Comparison of ENCODE assay signal across 8 cellular contexts in genomic region chr5:132011561-132012384, GRCh38. TPM values are rescaled to one million over a fixed set of nuclear protein-coding genes. Genes with fewer than 3 reads are reported as not detected.
DNase-seq lines count a peak whose midpoint lies in the region; ATAC-seq, FAIRE-seq and TF ChIP-seq lines count a peak whose summit lies in the region.

A gene with protein sequence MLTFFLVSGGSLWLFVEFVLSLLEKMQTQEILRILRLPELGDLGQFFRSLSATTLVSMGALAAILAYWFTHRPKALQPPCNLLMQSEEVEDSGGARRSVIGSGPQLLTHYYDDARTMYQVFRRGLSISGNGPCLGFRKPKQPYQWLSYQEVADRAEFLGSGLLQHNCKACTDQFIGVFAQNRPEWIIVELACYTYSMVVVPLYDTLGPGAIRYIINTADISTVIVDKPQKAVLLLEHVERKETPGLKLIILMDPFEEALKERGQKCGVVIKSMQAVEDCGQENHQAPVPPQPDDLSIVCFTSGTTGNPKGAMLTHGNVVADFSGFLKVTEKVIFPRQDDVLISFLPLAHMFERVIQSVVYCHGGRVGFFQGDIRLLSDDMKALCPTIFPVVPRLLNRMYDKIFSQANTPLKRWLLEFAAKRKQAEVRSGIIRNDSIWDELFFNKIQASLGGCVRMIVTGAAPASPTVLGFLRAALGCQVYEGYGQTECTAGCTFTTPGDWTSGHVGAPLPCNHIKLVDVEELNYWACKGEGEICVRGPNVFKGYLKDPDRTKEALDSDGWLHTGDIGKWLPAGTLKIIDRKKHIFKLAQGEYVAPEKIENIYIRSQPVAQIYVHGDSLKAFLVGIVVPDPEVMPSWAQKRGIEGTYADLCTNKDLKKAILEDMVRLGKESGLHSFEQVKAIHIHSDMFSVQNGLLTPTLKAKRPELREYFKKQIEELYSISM (minus strand): TSS chr5:132011658. CDS start chr5:132011553, 105 bp downstream.

- peak within 1 kb of the TSS; percentile 92 for H2AFZ ChIP-seq in neuronal stem cell (ENCODE audit: low read length)

- H2BK15ac ChIP-seq in neuronal stem cell (ENCODE audit: low read length), result no peak within 1 kb of the TSS

- H2AK5ac ChIP-seq in neuronal stem cell (ENCODE audit: low read depth, low read length), result no peak within 1 kb of the TSS

- no peak within 1 kb of the TSS for H2BK120ac ChIP-seq in neuronal stem cell (ENCODE audit: low read depth, low read length)

- H3K18ac ChIP-seq in neuronal stem cell (ENCODE audit: low read length), result no peak within 1 kb of the TSS

- peak within 1 kb of the TSS; percentile 44 for H3K23ac ChIP-seq in neuronal stem cell (ENCODE audit: low read depth, low read length, poor library complexity)

- no peak within 1 kb of the TSS for H3K4ac ChIP-seq in neuronal stem cell (ENCODE audit: low read length)

- H2BK12ac ChIP-seq in neuronal stem cell (ENCODE audit: low read length), result no peak within 1 kb of the TSS

- H3K14ac ChIP-seq in neuronal stem cell (ENCODE audit: low read length), result no peak within 1 kb of the TSS

- no peak within 1 kb of the TSS for H3K27ac ChIP-seq in neuronal stem cell (replicated peaks; ENCODE audit: low read length)

- no CpG with 5 or more reads among the region's 72 CpGs for WGBS in neuronal stem cell (ENCODE audit: extremely low coverage in 2 of 2, insufficient read length in 2 of 2, insufficient replicate concordance in 1 of 2), 2 donors

- no peak for FAIRE-seq in frontal cortex (lab: Jason Lieb, UNC)

- H2BK5ac ChIP-seq in neuronal stem cell (ENCODE audit: low read length), result no peak within 1 kb of the TSS

- H3K4me3 ChIP-seq in BE2C (ENCODE audit: low read depth, low read length), result peak within 1 kb of the TSS; percentile 63
- H3K4me3 ChIP-seq in MG63, result peak within 1 kb of the TSS; percentile 48
- H3K4me3 ChIP-seq in neuronal stem cell (ENCODE audit: low read length in 2 of 2), result peak within 1 kb of the TSS; percentile 41 to 76

- no peaks in the 10 kb centered on the region for H3K79me1 ChIP-seq in neuronal stem cell (ENCODE audit: low read depth, low read length)

- peak; percentile 61 for DNase-seq in BE2C
- peak; percentile 39 for DNase-seq in MG63
- DNase-seq in activated gamma-delta T cell (lab: John Stamatoyannopoulos, UW), result peak; percentile 46
- DNase-seq in frontal cortex (ENCODE audit: low spot score in 2 of 2), result peak; percentile 67 to 72
- no peak for DNase-seq in neuronal stem cell (ENCODE audit: low spot score)
- no peak for DNase-seq in DMS153 (lab: John Stamatoyannopoulos, UW)
- no peak for DNase-seq in NCI-H1694 treated with DMSO at 0.1 percent for 48 hours (lab: John Stamatoyannopoulos, UW)

- no peak within 1 kb of the TSS for H4K8ac ChIP-seq in neuronal stem cell (ENCODE audit: low read depth, low read length)

- H3K4me2 ChIP-seq in neuronal stem cell (ENCODE audit: insufficient read depth, low read length, poor library complexity, severe bottlenecking), result peak within 1 kb of the TSS; percentile 96

- no peak within 1 kb of the TSS for H4K91ac ChIP-seq in neuronal stem cell (ENCODE audit: low read depth, low read length, poor library complexity)

- H3K27me3 ChIP-seq in BE2C (peaks cover 10% of the 10 kb centered on the region), MG63 (peaks cover 21% of the 10 kb centered on the region), neuronal stem cell (ENCODE audit: control insufficient read depth in 3 of 3, insufficient read depth in 3 of 3, low read depth in 1 of 3, low read length in 3 of 3) (peaks cover 4 to 49% (median 33%) of the 10 kb centered on the region in 3 experiments)

- H3K9ac ChIP-seq in neuronal stem cell (ENCODE audit: low read depth, low read length, poor library complexity), result no peak within 1 kb of the TSS

- ATAC-seq in GM18909 (IDR thresholded peaks at IDR 0.05; ENCODE audit: poor library complexity, unreplicated experiment), result no peak

- H3K9me3 ChIP-seq in BE2C (no peaks in the 10 kb centered on the region), MG63 (no peaks in the 10 kb centered on the region), neuronal stem cell (replicated peaks in 1 of 2; ENCODE audit: control insufficient read depth in 2 of 2, insufficient read depth in 1 of 2, low read depth in 1 of 2, low read length in 2 of 2) (no peaks in the 10 kb centered on the region)

- no peaks in the 10 kb centered on the region for H3K4me1 ChIP-seq in BE2C
- H3K4me1 ChIP-seq in neuronal stem cell (ENCODE audit: control insufficient read depth in 2 of 2, insufficient read depth in 1 of 2, low read depth in 1 of 2, low read length in 2 of 2), result peaks cover 4 to 5% of the 10 kb centered on the region in 2 donors

- H3K36me3 ChIP-seq in BE2C (no peaks in the 10 kb centered on the region), MG63 (no peaks in the 10 kb centered on the region), neuronal stem cell (replicated peaks in 1 of 2; ENCODE audit: control insufficient read depth in 2 of 2, insufficient read depth in 2 of 2, low read length in 2 of 2) (no peaks in the 10 kb centered on the region)

- no peak for TF ChIP-seq CTCF in BE2C (IDR thresholded peaks at IDR 0.05; ENCODE audit: low read depth, low read length)

RNA-seq across cellular contexts. Expression of the gene that starts here (rescaled TPM):
- 1.9 TPM for polyA plus RNA-seq in BE2C (2012; ENCODE audit: insufficient read depth, insufficient read length, low read depth)
- 1.1 TPM in 1 of 2 replicates, not detected in the other for total RNA-seq in MG63 (2014; rRNA removed; shearing (Covaris generic); ENCODE audit: low replicate concordance)
- 34.2 TPM for total RNA-seq in frontal cortex
- polyA plus RNA-seq in neuronal stem cell (2013, experiment 1 of 2), result 0.04 TPM
- polyA plus RNA-seq in neuronal stem cell (2013, experiment 2 of 2), result 0.07 TPM

Comparison
In these comparisons a context has a peak if more than half of its experiments do, and no peak if none do; other contexts are left out.
1. RNA of the gene that starts here (total RNA-seq): 34.2 TPM in frontal cortex (single experiment); 1.1 TPM in MG63; every median in the first group is over 10 times any median in the second.
2. DNase-seq: peak in BE2C (single experiment), MG63 (single experiment), activated gamma-delta T cell (single experiment) and frontal cortex (2 of 2); none in neuronal stem cell (single experiment), DMS153 (single experiment) and NCI-H1694 treated with DMSO at 0.1 percent for 48 hours (single experiment).
3. Peak in every context shown above with its lines, with median percentiles within 50 percentile points of each other: H3K4me3 ChIP-seq.